Comparison of ENCODE assay signal across 7 cellular contexts in genomic region chr11:3796346-3796745, GRCh38. TPM values are rescaled to one million over a fixed set of nuclear protein-coding genes. Genes with fewer than 3 reads are reported as not detected.
DNase-seq lines count a peak whose midpoint lies in the region; ATAC-seq and TF ChIP-seq lines count a peak whose summit lies in the region.

No MANE protein-coding gene starts in this region.

- H2AFZ ChIP-seq in hepatocyte (no peak overlapping the region), smooth muscle cell (ENCODE audit: low read depth) (no peak overlapping the region)

- CTCF ChIA-PET in WTC11 (lab: Charles Lee) = interaction anchor here (1.2 to 4.7 kb wide), 2 partner anchors 12 to 98 kb away, joined by 3 to 52 read pairs; partner anchors contain the start of gene PGAP2

- H3K36me3 Mint-ChIP-seq in WTC11 = peaks cover 29% of the 10 kb centered on the region

- H3K27ac ChIP-seq in HL-60 (replicated peaks) = peak overlapping the region; percentile 95
- H3K27ac ChIP-seq in hepatocyte = peak overlapping the region; percentile 94
- H3K27ac ChIP-seq in smooth muscle cell (ENCODE audit: low read depth) = peak overlapping the region; percentile 96

- no peaks in the 10 kb centered on the region for H3K36me3 ChIP-seq in hepatocyte (replicated peaks; ENCODE audit: insufficient read depth, low read depth)
- no peaks in the 10 kb centered on the region for H3K36me3 ChIP-seq in smooth muscle cell (ENCODE audit: low read depth)

- POLR2A ChIA-PET in WTC11 (lab: Charles Lee) = interaction anchor here (0.6 kb wide), 1 partner anchor 11 kb away, joined by 3 read pairs; no protein-coding TSS in a partner anchor

- no peaks in the 10 kb centered on the region for H3K9me3 Mint-ChIP-seq in WTC11

- H3K27ac Mint-ChIP-seq in WTC11 = peak overlapping the region; percentile 24

- H3K9me3 ChIP-seq in hepatocyte (ENCODE audit: low read depth) (no peaks in the 10 kb centered on the region), smooth muscle cell (replicated peaks; ENCODE audit: low read depth) (no peaks in the 10 kb centered on the region)

- H3F3A ChIP-seq in smooth muscle cell (ENCODE audit: low read depth) = no peaks in the 10 kb centered on the region

- no peaks in the 10 kb centered on the region for H3K27me3 ChIP-seq in HL-60 (ENCODE audit: insufficient read depth, poor library complexity, severe bottlenecking)
- H3K27me3 ChIP-seq in hepatocyte = no peaks in the 10 kb centered on the region
- H3K27me3 ChIP-seq in smooth muscle cell (ENCODE audit: low read depth) = no peaks in the 10 kb centered on the region

- ATAC-seq in WTC11 (no peak), GM18861 (IDR thresholded peaks at IDR 0.05; ENCODE audit: unreplicated experiment) (no peak)

- H3K27me3 Mint-ChIP-seq in WTC11 (ENCODE audit: low read depth) = no peaks in the 10 kb centered on the region

- H4K20me1 ChIP-seq in hepatocyte (ENCODE audit: insufficient read depth, poor library complexity, severe bottlenecking) = peaks cover 39% of the 10 kb centered on the region
- peaks cover 55% of the 10 kb centered on the region for H4K20me1 ChIP-seq in smooth muscle cell (ENCODE audit: low read depth)

- DNase-seq in HL-60 (ENCODE audit: low read depth in 1 of 2, low spot score in 1 of 2) = no peak
- DNase-seq in WTC11 (ENCODE audit: low spot score) = no peak
- no peak for DNase-seq in hepatocyte (ENCODE audit: low spot score)
- DNase-seq in smooth muscle cell (lab: John Stamatoyannopoulos, UW; ENCODE audit: unreplicated experiment) = no peak
- no peak for DNase-seq in GDM1 (lab: John Stamatoyannopoulos, UW)
- DNase-seq in NCI-H524 treated with DMSO at 0.1 percent for 48 hours (lab: John Stamatoyannopoulos, UW) = no peak

- peak overlapping the region; percentile 77 for H3K4me3 ChIP-seq in HL-60 (replicated peaks; ENCODE audit: insufficient read depth, low read length)
- H3K4me3 ChIP-seq in hepatocyte = peak overlapping the region; percentile 38
- H3K4me3 ChIP-seq in smooth muscle cell = peak overlapping the region; percentile 85

- H3K4me2 ChIP-seq in hepatocyte = peak overlapping the region; percentile 97
- H3K4me2 ChIP-seq in smooth muscle cell = peak overlapping the region; percentile 98

- peak overlapping the region; percentile 97 for H3K9ac ChIP-seq in smooth muscle cell (ENCODE audit: low read depth)

- peaks cover 17% of the 10 kb centered on the region for H3K4me1 Mint-ChIP-seq in WTC11

- no peak for TF ChIP-seq CTCF in HL-60 (IDR thresholded peaks at IDR 0.05; ENCODE audit: insufficient read depth, low read length)
- TF ChIP-seq CTCF in WTC11 (IDR thresholded peaks at IDR 0.05) = no peak
- TF ChIP-seq CTCF in hepatocyte (IDR thresholded peaks at IDR 0.05; ENCODE audit: poor library complexity) = no peak
- TF ChIP-seq CTCF in smooth muscle cell (IDR thresholded peaks at IDR 0.05; ENCODE audit: borderline replicate concordance, insufficient read depth, poor library complexity, severe bottlenecking) = no peak

- H3K79me2 ChIP-seq in hepatocyte = peaks cover 58% of the 10 kb centered on the region
- peaks cover 60% of the 10 kb centered on the region for H3K79me2 ChIP-seq in smooth muscle cell (ENCODE audit: low read depth)

- peaks cover 13% of the 10 kb centered on the region for H3K4me1 ChIP-seq in hepatocyte (ENCODE audit: insufficient read depth)
- H3K4me1 ChIP-seq in smooth muscle cell (ENCODE audit: low read depth) = peaks cover 15% of the 10 kb centered on the region

- H3K9me2 ChIP-seq in hepatocyte (replicated peaks; ENCODE audit: insufficient read depth) = no peaks in the 10 kb centered on the region

- 21% methylated on average over 14 of the region's 14 CpGs for WGBS in hepatocyte (ENCODE audit: low lambda C conversion rate, missing lambda C conversion rate)
- WGBS in smooth muscle cell (ENCODE audit: low lambda C conversion rate) = 27% methylated on average over 14 of the region's 14 CpGs

- H3K4me3 Mint-ChIP-seq in WTC11 = peak overlapping the region; percentile 83

TF ChIP-seq in WTC11, 78 proteins besides CTCF, POLR2A, EP300 and RAD21 (continues in another document):
- TF ChIP-seq FOXP1 (CRISPR knock-in tag; IDR thresholded peaks at IDR 0.05; ENCODE audit: borderline replicate concordance) = no peak
- TF ChIP-seq NR1H2 (CRISPR knock-in tag; IDR thresholded peaks at IDR 0.05) = no peak
- no peak for TF ChIP-seq TEAD1 (CRISPR knock-in tag; IDR thresholded peaks at IDR 0.05)
- no peak for TF ChIP-seq EMX1 (CRISPR knock-in tag; IDR thresholded peaks at IDR 0.05)
- TF ChIP-seq E2F5 (CRISPR knock-in tag; IDR thresholded peaks at IDR 0.05) = no peak
- TF ChIP-seq GRHL2 (CRISPR knock-in tag; IDR thresholded peaks at IDR 0.05; ENCODE audit: insufficient replicate concordance, severe bottlenecking) = no peak
- no peak for TF ChIP-seq ZMAT4 (CRISPR knock-in tag; IDR thresholded peaks at IDR 0.05)
- TF ChIP-seq, protein P1, sequence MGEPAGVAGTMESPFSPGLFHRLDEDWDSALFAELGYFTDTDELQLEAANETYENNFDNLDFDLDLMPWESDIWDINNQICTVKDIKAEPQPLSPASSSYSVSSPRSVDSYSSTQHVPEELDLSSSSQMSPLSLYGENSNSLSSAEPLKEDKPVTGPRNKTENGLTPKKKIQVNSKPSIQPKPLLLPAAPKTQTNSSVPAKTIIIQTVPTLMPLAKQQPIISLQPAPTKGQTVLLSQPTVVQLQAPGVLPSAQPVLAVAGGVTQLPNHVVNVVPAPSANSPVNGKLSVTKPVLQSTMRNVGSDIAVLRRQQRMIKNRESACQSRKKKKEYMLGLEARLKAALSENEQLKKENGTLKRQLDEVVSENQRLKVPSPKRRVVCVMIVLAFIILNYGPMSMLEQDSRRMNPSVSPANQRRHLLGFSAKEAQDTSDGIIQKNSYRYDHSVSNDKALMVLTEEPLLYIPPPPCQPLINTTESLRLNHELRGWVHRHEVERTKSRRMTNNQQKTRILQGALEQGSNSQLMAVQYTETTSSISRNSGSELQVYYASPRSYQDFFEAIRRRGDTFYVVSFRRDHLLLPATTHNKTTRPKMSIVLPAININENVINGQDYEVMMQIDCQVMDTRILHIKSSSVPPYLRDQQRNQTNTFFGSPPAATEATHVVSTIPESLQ (CRISPR knock-in tag; IDR thresholded peaks at IDR 0.05) = no peak
- TF ChIP-seq MYBL2 (CRISPR knock-in tag; IDR thresholded peaks at IDR 0.05) = no peak
- TF ChIP-seq ZBTB21 (CRISPR knock-in tag; IDR thresholded peaks at IDR 0.05; ENCODE audit: borderline replicate concordance) = no peak
- TF ChIP-seq IRF1 (CRISPR knock-in tag; IDR thresholded peaks at IDR 0.05) = no peak
- no peak for TF ChIP-seq CREM (CRISPR knock-in tag; IDR thresholded peaks at IDR 0.05)
- no peak for TF ChIP-seq ZNF219 (CRISPR knock-in tag; IDR thresholded peaks at IDR 0.05; ENCODE audit: borderline replicate concordance)
- TF ChIP-seq JUN (CRISPR knock-in tag; IDR thresholded peaks at IDR 0.05) = no peak
- TF ChIP-seq, protein P2, sequence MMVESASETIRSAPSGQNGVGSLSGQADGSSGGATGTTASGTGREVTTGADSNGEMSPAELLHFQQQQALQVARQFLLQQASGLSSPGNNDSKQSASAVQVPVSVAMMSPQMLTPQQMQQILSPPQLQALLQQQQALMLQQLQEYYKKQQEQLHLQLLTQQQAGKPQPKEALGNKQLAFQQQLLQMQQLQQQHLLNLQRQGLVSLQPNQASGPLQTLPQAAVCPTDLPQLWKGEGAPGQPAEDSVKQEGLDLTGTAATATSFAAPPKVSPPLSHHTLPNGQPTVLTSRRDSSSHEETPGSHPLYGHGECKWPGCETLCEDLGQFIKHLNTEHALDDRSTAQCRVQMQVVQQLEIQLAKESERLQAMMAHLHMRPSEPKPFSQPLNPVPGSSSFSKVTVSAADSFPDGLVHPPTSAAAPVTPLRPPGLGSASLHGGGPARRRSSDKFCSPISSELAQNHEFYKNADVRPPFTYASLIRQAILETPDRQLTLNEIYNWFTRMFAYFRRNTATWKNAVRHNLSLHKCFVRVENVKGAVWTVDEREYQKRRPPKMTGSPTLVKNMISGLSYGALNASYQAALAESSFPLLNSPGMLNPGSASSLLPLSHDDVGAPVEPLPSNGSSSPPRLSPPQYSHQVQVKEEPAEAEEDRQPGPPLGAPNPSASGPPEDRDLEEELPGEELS (CRISPR knock-in tag; IDR thresholded peaks at IDR 0.05) = no peak

RNA-seq across cellular contexts. Expression of gene NUP98, which starts 1.0 kb away (rescaled TPM):
- total RNA-seq in WTC11 (2021) = 81.3 to 91.4 TPM (median 81.4 TPM) in 3 replicates
- total RNA-seq in hepatocyte = 81.4 and 95.9 TPM in 2 replicates
- polyA plus RNA-seq in hepatocyte = 22.7 and 23.6 TPM in 2 replicates
- total RNA-seq in smooth muscle cell = 81.8 and 84.0 TPM in 2 replicates
- 15.8 and 19.6 TPM in 2 replicates for polyA plus RNA-seq in smooth muscle cell

RNA-seq across cellular contexts. Expression of gene PGAP2, which starts 12.0 kb away (rescaled TPM):
- total RNA-seq in WTC11 (2021) (38.2 to 43.0 TPM (median 40.7 TPM) in 3 replicates), hepatocyte (19.0 and 20.3 TPM in 2 replicates), smooth muscle cell (8.7 and 9.5 TPM in 2 replicates)
- polyA plus RNA-seq in hepatocyte (35.5 and 37.6 TPM in 2 replicates), smooth muscle cell (10.9 and 22.9 TPM in 2 replicates)

RNA-seq across cellular contexts. Expression of gene RHOG, which starts 44.4 kb away (rescaled TPM):
- total RNA-seq in WTC11 (2021) (28.8 to 33.6 TPM (median 28.8 TPM) in 3 replicates), hepatocyte (18.0 and 18.4 TPM in 2 replicates), smooth muscle cell (20.2 and 20.7 TPM in 2 replicates)
- polyA plus RNA-seq in hepatocyte (36.9 and 44.4 TPM in 2 replicates), smooth muscle cell (32.7 and 51.3 TPM in 2 replicates)

RNA-seq across cellular contexts. Expression of gene STIM1, which starts 59.1 kb away (rescaled TPM):
- total RNA-seq in WTC11 (2021) (17.0 to 18.0 TPM (median 17.4 TPM) in 3 replicates), hepatocyte (19.6 and 20.1 TPM in 2 replicates), smooth muscle cell (19.0 and 31.5 TPM in 2 replicates)
- polyA plus RNA-seq in hepatocyte (14.7 and 18.5 TPM in 2 replicates), smooth muscle cell (15.3 and 25.3 TPM in 2 replicates)
